28 cellular contexts compared by ENCODE assay signal in genomic region chr12:89476889-89477288, GRCh38. TPM values are rescaled to one million over a fixed set of nuclear protein-coding genes. Genes with fewer than 3 reads are reported as not detected.
DNase-seq lines count a peak whose midpoint lies in the region; ATAC-seq, FAIRE-seq and TF ChIP-seq lines count a peak whose summit lies in the region.
"Had no signal": no experiment of that assay in that cellular context is flagged by ENCODE, and none has a peak within 500 bp of the region (broad histone marks: within the 10 kb centered on the region; RNA-seq: fewer than 3 reads in every experiment).

No MANE protein-coding gene starts in this region.

- no peaks in the 10 kb centered on the region for H4K20me1 ChIP-seq in HepG2 (ENCODE audit: insufficient read depth, low read length)

- no peaks in the 10 kb centered on the region for H3K27me3 ChIP-seq in liver (ENCODE audit: control insufficient read depth in 4 of 4, insufficient read depth in 4 of 4, low read length in 3 of 4)
- no peaks in the 10 kb centered on the region for H3K27me3 ChIP-seq in HepG2 (ENCODE audit: control insufficient read depth in 1 of 2, insufficient read depth in 2 of 2, low read length in 2 of 2)
- no peaks in the 10 kb centered on the region for H3K27me3 ChIP-seq in right lobe of liver
- H3K27me3 ChIP-seq in heart left ventricle, result no peaks in the 10 kb centered on the region

- H3K27ac ChIP-seq in liver (ENCODE audit: low read depth in 1 of 2, low read length in 2 of 2), result no peak overlapping the region
- no peak overlapping the region for H3K27ac ChIP-seq in HepG2 (ENCODE audit: extremely low read length, insufficient read depth, low read length)
- H3K27ac ChIP-seq in right lobe of liver, result no peak overlapping the region
- H3K27ac ChIP-seq in heart left ventricle, result no peak overlapping the region
- no peak overlapping the region for H3K27ac ChIP-seq in caudate nucleus (ENCODE audit: low read depth, low read length)
- H3K27ac ChIP-seq: C4-2B, HL-60, RWPE1 had no signal

- BruUV-seq in HepG2 (replicated peaks; lab: Mats Ljungman, UMichigan), result no TSS peak

- H3K4me3 ChIP-seq in liver (ENCODE audit: low read depth in 1 of 3, low read length in 3 of 3) (no peak overlapping the region), HepG2 (replicated peaks in 1 of 3; ENCODE audit: insufficient read depth in 1 of 3, low read depth in 2 of 3, low read length in 3 of 3) (no peak overlapping the region), right lobe of liver (no peak overlapping the region), heart left ventricle (no peak overlapping the region)

- TF ChIP-seq POLR2A in HepG2 (IDR thresholded peaks at IDR 0.05; ENCODE audit: insufficient read depth in 1 of 2, low read depth in 2 of 2, low read length in 2 of 2), result no peak
- no peak for TF ChIP-seq POLR2A in right lobe of liver (IDR thresholded peaks at IDR 0.05)
- no peak for TF ChIP-seq POLR2A in heart left ventricle (IDR thresholded peaks at IDR 0.05)

- H3K36me3 ChIP-seq in liver (ENCODE audit: control insufficient read depth in 4 of 4, insufficient read depth in 3 of 4, low read depth in 1 of 4, low read length in 3 of 4) (no peaks in the 10 kb centered on the region), HepG2 (replicated peaks in 1 of 2; ENCODE audit: control insufficient read depth in 1 of 2, insufficient read depth in 2 of 2, low read length in 2 of 2) (no peaks in the 10 kb centered on the region), right lobe of liver (no peaks in the 10 kb centered on the region), heart left ventricle (no peaks in the 10 kb centered on the region)

- H3K27me3 Mint-ChIP-seq in activated T-helper 17 cell treated with anti-CD3 and anti-CD28 coated beads, Interleukin-2, amount 50 U/mL, for 72 hours, result no peaks in the 10 kb centered on the region
- H3K27me3 Mint-ChIP-seq: B cell had no signal

- no peak for FAIRE-seq in HepG2 (lab: Jason Lieb, UNC)
- FAIRE-seq: GM12891, GM19239 had no signal

- TF ChIP-seq CTCF in liver (IDR thresholded peaks at IDR 0.05; ENCODE audit: low read depth, low read length, missing input control), result no peak
- no peak for TF ChIP-seq CTCF in HepG2 (CRISPR knock-in tag; IDR thresholded peaks at IDR 0.05)
- no peak for TF ChIP-seq CTCF in right lobe of liver (IDR thresholded peaks at IDR 0.05)
- no peak for TF ChIP-seq CTCF in heart left ventricle (IDR thresholded peaks at IDR 0.05)

- H3K79me2 ChIP-seq in HepG2 (ENCODE audit: insufficient read depth, low read length), result no peaks in the 10 kb centered on the region

- DNase-seq in HepG2 (ENCODE audit: low spot score) (no peak), right lobe of liver (no peak), heart left ventricle (no peak), caudate nucleus (lab: John Stamatoyannopoulos, UW) (no peak)
- no peak for DNase-seq in stimulated activated effector memory CD8-positive, alpha-beta T cell treated with anti-CD3 and anti-CD28 coated beads, Interleukin-12 subunit alpha, Interleukin-12 subunit beta, amount 100 ng/mL, for 72 hours (ENCODE audit: low spot score in 2 of 2)
- DNase-seq in stimulated activated CD4-positive, alpha-beta T cell treated with anti-CD3 and anti-CD28 coated beads, Interleukin-4, amount 100 ng/mL, for 1 hour, result no peak
- DNase-seq: Calu3, DMS79 treated with DMSO at 0.1 percent for 48 hours, GF-D8, Karpas-422, NCI-H1092, NCI-H1417 treated with DMSO at 0.1 percent for 48 hours, NCI-H1694 treated with DMSO at 0.1 percent for 48 hours, NCI-H2081, NCI-H2227 treated with DMSO at 0.1 percent for 48 hours, NCI-H510A, NCI-H69, SHP77 had no signal

- in situ Hi-C loops in HepG2 (cut with HindIII; ENCODE audit: extremely low pct_ligation_motif_present, low pct_unique_long_range_greater_than_20kb), result no loop called here

- intact Hi-C loops in HepG2 (cut with micrococcal nuclease; ENCODE audit: unreplicated experiment) (no loop called here), right lobe of liver (cut with DNase I) (loop anchor here in 1 of 2 donors (10.0 kb wide), 1 partner anchor 48 kb away; the partner anchor contains the start of genes GALNT4 and POC1B), heart left ventricle (cut with DNase I) (loop anchor here in 1 of 10 donors (10.0 kb wide), 1 partner anchor 1038 kb away; no protein-coding TSS in a partner anchor)

- POLR2A ChIA-PET in HepG2 (lab: Yijun Ruan, JAX), result no interaction called here

- peak overlapping the region; percentile 57 for H3K4me3 Mint-ChIP-seq in activated T-helper 17 cell treated with anti-CD3 and anti-CD28 coated beads, Interleukin-2, amount 50 U/mL, for 72 hours
- peak overlapping the region; percentile 13 for H3K4me3 Mint-ChIP-seq in stimulated activated effector memory CD8-positive, alpha-beta T cell treated with anti-CD3 and anti-CD28 coated beads, Interleukin-12 subunit alpha, Interleukin-12 subunit beta, amount 100 ng/mL, for 72 hours
- H3K4me3 Mint-ChIP-seq: B cell had no signal

- H3K9ac ChIP-seq in liver (ENCODE audit: low read depth in 1 of 2, low read length in 2 of 2) (no peak overlapping the region), HepG2 (ENCODE audit: insufficient read depth, low read depth, low read length) (no peak overlapping the region)

- peaks cover 11% of the 10 kb centered on the region for H3K36me3 Mint-ChIP-seq in activated T-helper 17 cell treated with anti-CD3 and anti-CD28 coated beads, Interleukin-2, amount 50 U/mL, for 72 hours (ENCODE audit: low read depth)
- H3K36me3 Mint-ChIP-seq in stimulated activated effector memory CD8-positive, alpha-beta T cell treated with anti-CD3 and anti-CD28 coated beads, Interleukin-12 subunit alpha, Interleukin-12 subunit beta, amount 100 ng/mL, for 72 hours, result peaks cover 25% of the 10 kb centered on the region

- peaks cover 24% of the 10 kb centered on the region for H3K4me1 Mint-ChIP-seq in activated T-helper 17 cell treated with anti-CD3 and anti-CD28 coated beads, Interleukin-2, amount 50 U/mL, for 72 hours
- peaks cover 47% of the 10 kb centered on the region for H3K4me1 Mint-ChIP-seq in stimulated activated effector memory CD8-positive, alpha-beta T cell treated with anti-CD3 and anti-CD28 coated beads, Interleukin-12 subunit alpha, Interleukin-12 subunit beta, amount 100 ng/mL, for 72 hours

- H3K9me3 Mint-ChIP-seq in activated T-helper 17 cell treated with anti-CD3 and anti-CD28 coated beads, Interleukin-2, amount 50 U/mL, for 72 hours, result no peaks in the 10 kb centered on the region
- no peaks in the 10 kb centered on the region for H3K9me3 Mint-ChIP-seq in stimulated activated effector memory CD8-positive, alpha-beta T cell treated with anti-CD3 and anti-CD28 coated beads, Interleukin-12 subunit alpha, Interleukin-12 subunit beta, amount 100 ng/mL, for 72 hours

- H3K27ac Mint-ChIP-seq in activated T-helper 17 cell treated with anti-CD3 and anti-CD28 coated beads, Interleukin-2, amount 50 U/mL, for 72 hours, result no peak overlapping the region
- H3K27ac Mint-ChIP-seq in stimulated activated effector memory CD8-positive, alpha-beta T cell treated with anti-CD3 and anti-CD28 coated beads, Interleukin-12 subunit alpha, Interleukin-12 subunit beta, amount 100 ng/mL, for 72 hours, result peak overlapping the region; percentile 50
- H3K27ac Mint-ChIP-seq: B cell had no signal

- H3K4me2 ChIP-seq in HepG2 (ENCODE audit: low read depth, low read length), result no peak overlapping the region

- H3K9me3 ChIP-seq in liver (ENCODE audit: control insufficient read depth in 4 of 4, low read length in 3 of 4), result no peaks in the 10 kb centered on the region
- H3K9me3 ChIP-seq in HepG2 (ENCODE audit: low read length), result no peaks in the 10 kb centered on the region
- H3K9me3 ChIP-seq in right lobe of liver, result no peaks in the 10 kb centered on the region
- H3K9me3 ChIP-seq in heart left ventricle, result no peaks in the 10 kb centered on the region

- peaks cover 4 to 8% (median 5%) of the 10 kb centered on the region in 4 donors for H3K4me1 ChIP-seq in liver (ENCODE audit: control insufficient read depth in 4 of 4, insufficient read depth in 4 of 4, low read length in 3 of 4)
- H3K4me1 ChIP-seq in HepG2 (ENCODE audit: insufficient read depth, low read length), result no peaks in the 10 kb centered on the region
- H3K4me1 ChIP-seq in right lobe of liver, result peaks cover 0 to 13% (median 4%) of the 10 kb centered on the region in 4 donors
- H3K4me1 ChIP-seq in heart left ventricle, result peaks cover 0 to 17% (median 0%) of the 10 kb centered on the region in 12 donors

- TF ChIP-seq EP300 in HepG2 (IDR thresholded peaks at IDR 0.05; ENCODE audit: low read depth in 2 of 2, low read length in 2 of 2) (no peak), HepG2 (CRISPR knock-in tag; IDR thresholded peaks at IDR 0.05; ENCODE audit: borderline replicate concordance) (no peak)

- WGBS in liver, result 44% methylated on average over 3 of the region's 3 CpGs
- 99% methylated on average over 3 of the region's 3 CpGs for WGBS in HepG2 (ENCODE audit: low lambda C conversion rate)
- 30% methylated on average over 3 of the region's 3 CpGs for WGBS in right lobe of liver (ENCODE audit: insufficient coverage, low coverage, low lambda C conversion rate, missing lambda C conversion rate)
- 92 to 98% (median 95%) methylated on average over 3 of the region's 3 CpGs for WGBS in heart left ventricle, 4 donors

- CTCF ChIA-PET in HepG2 (lab: Yijun Ruan, JAX; ENCODE audit: low intra/inter-chr PET ratio, low total read pairs), result no interaction called here

- H2AFZ ChIP-seq in HepG2 (ENCODE audit: low read length), result no peak overlapping the region

- ATAC-seq in HepG2 (no peak), right lobe of liver (peak; percentile 30 to 68 (median 49)), heart left ventricle (no peak)
- ATAC-seq in activated T-helper 17 cell treated with anti-CD3 and anti-CD28 coated beads, Interleukin-2, amount 50 U/mL, for 72 hours (replicated peaks), result no peak
- ATAC-seq in stimulated activated effector memory CD8-positive, alpha-beta T cell treated with anti-CD3 and anti-CD28 coated beads, Interleukin-12 subunit alpha, Interleukin-12 subunit beta, amount 100 ng/mL, for 72 hours, result no peak
- ATAC-seq: HCT116, Panc1 had no signal

- TF ChIP-seq RAD21 in liver (IDR thresholded peaks at IDR 0.05) (no peak), HepG2 (CRISPR knock-in tag; IDR thresholded peaks at IDR 0.05) (no peak)

RNA-seq across cellular contexts. Expression of gene GALNT4, which starts 47.7 kb away (rescaled TPM):
- 10 to 100 TPM in 1 of 2 donors, 1 to 10 TPM in 1; 8.6 to 17.1 TPM for total RNA-seq in liver
- 1 to 10 TPM; 1.7 to 2.7 TPM for polyA plus RNA-seq in liver
- total RNA-seq in HepG2 (2016; rRNA removed; fragmentation: Illumina TruSeq; extraction: Trizol), result 5.2 and 6.8 TPM in 2 replicates
- 0.40 and 0.44 TPM in 2 replicates for total RNA-seq in HepG2 (2016; cell fraction: cytosol; rRNA removed; fragmentation: Illumina TruSeq; extraction: Trizol; ENCODE audit: low read depth)
- 5.0 and 7.1 TPM in 2 replicates for total RNA-seq in HepG2 (2016; cell fraction: insoluble cytoplasmic fraction; rRNA removed; fragmentation: Illumina TruSeq; extraction: Trizol)
- total RNA-seq in HepG2 (2016; cell fraction: membrane; rRNA removed; fragmentation: Illumina TruSeq; extraction: Trizol), result 1.5 and 2.0 TPM in 2 replicates
- total RNA-seq in HepG2 (2016; cell fraction: nucleus; rRNA removed; fragmentation: Illumina TruSeq; extraction: Trizol), result 9.2 TPM in 2 replicates
- polyA plus RNA-seq in HepG2 (2011; rRNA removed), result 3.8 and 4.9 TPM in 2 replicates
- polyA plus RNA-seq in HepG2 (2011; cell fraction: cytosol; rRNA removed), result 2.5 and 3.6 TPM in 2 replicates
- polyA plus RNA-seq in HepG2 (2011; cell fraction: nucleus; rRNA removed), result 1.4 and 2.0 TPM in 2 replicates
- 4.4 and 4.6 TPM in 2 replicates for polyA plus RNA-seq in HepG2 (2012)
- 0.11 TPM in 1 of 2 replicates, not detected in the other for polyA plus RNA-seq in HepG2 (2016; cell fraction: cytosol; fragmentation: Illumina TruSeq; extraction: Trizol; ENCODE audit: low read depth)
- 1.5 and 2.1 TPM in 2 replicates for polyA plus RNA-seq in HepG2 (2016; cell fraction: insoluble cytoplasmic fraction; fragmentation: Illumina TruSeq; extraction: Trizol; ENCODE audit: low read depth)
- 0.45 and 0.93 TPM in 2 replicates for polyA plus RNA-seq in HepG2 (2016; cell fraction: membrane; fragmentation: Illumina TruSeq; extraction: Trizol; ENCODE audit: low read depth)
- polyA plus RNA-seq in HepG2 (2016; cell fraction: nucleus; fragmentation: Illumina TruSeq; extraction: Trizol; ENCODE audit: insufficient read depth, low read depth), result 7.7 and 8.9 TPM in 2 replicates
- polyA minus RNA-seq in HepG2 (2011; rRNA and poly(A)+ RNA removed; ENCODE audit: low replicate concordance), result 0.37 and 2.5 TPM in 2 replicates
- 6.9 and 8.2 TPM in 2 replicates for polyA minus RNA-seq in HepG2 (2011; cell fraction: cytosol; rRNA and poly(A)+ RNA removed)
- polyA minus RNA-seq in HepG2 (2011; cell fraction: nucleus; rRNA and poly(A)+ RNA removed), result 8.8 TPM in 2 replicates
- 10 to 100 TPM; 15.1 to 16.7 TPM for total RNA-seq in activated T-helper 17 cell treated with anti-CD3 and anti-CD28 coated beads, Interleukin-2, amount 50 U/mL, for 72 hours
- 1 to 10 TPM; 2.5 to 6.2 (median 4.1) TPM for total RNA-seq in right lobe of liver
- total RNA-seq in heart left ventricle, result 1 to 10 TPM; 1.9 to 5.4 (median 2.5) TPM
- polyA plus RNA-seq in heart left ventricle, result 1 to 10 TPM; 1.4 to 1.6 TPM

RNA-seq across cellular contexts. Expression of gene POC1B, which starts 49.0 kb away (rescaled TPM):
- total RNA-seq in liver (10 to 100 TPM in 1 of 2 donors, 1 to 10 TPM in 1; 10.0 to 28.2 TPM), HepG2 (2016; rRNA removed; fragmentation: Illumina TruSeq; extraction: Trizol) (11.0 and 15.1 TPM in 2 replicates), right lobe of liver (10 to 100 TPM in 1 of 6 experiments, 1 to 10 TPM in 5; 5.3 to 14.5 (median 6.9) TPM), heart left ventricle (10 to 100 TPM in 1 of 9 donors, 1 to 10 TPM in 8; 6.8 to 12.4 (median 8.7) TPM)
- polyA plus RNA-seq in liver (1 to 10 TPM; 5.0 to 5.2 TPM), HepG2 (2011; rRNA removed) (6.7 and 9.3 TPM in 2 replicates), heart left ventricle (1 to 10 TPM; 3.3 to 6.7 TPM)
- 15.0 and 17.8 TPM in 2 replicates for total RNA-seq in HepG2 (2016; cell fraction: cytosol; rRNA removed; fragmentation: Illumina TruSeq; extraction: Trizol; ENCODE audit: low read depth)
- total RNA-seq in HepG2 (2016; cell fraction: insoluble cytoplasmic fraction; rRNA removed; fragmentation: Illumina TruSeq; extraction: Trizol), result 12.2 and 14.9 TPM in 2 replicates
- 10.9 and 13.1 TPM in 2 replicates for total RNA-seq in HepG2 (2016; cell fraction: membrane; rRNA removed; fragmentation: Illumina TruSeq; extraction: Trizol)
- 13.4 and 14.0 TPM in 2 replicates for total RNA-seq in HepG2 (2016; cell fraction: nucleus; rRNA removed; fragmentation: Illumina TruSeq; extraction: Trizol)
- 5.0 and 6.4 TPM in 2 replicates for polyA plus RNA-seq in HepG2 (2011; cell fraction: cytosol; rRNA removed)
- polyA plus RNA-seq in HepG2 (2011; cell fraction: nucleus; rRNA removed), result 4.1 and 5.2 TPM in 2 replicates
- 8.6 and 8.9 TPM in 2 replicates for polyA plus RNA-seq in HepG2 (2012)
- polyA plus RNA-seq in HepG2 (2016; cell fraction: cytosol; fragmentation: Illumina TruSeq; extraction: Trizol; ENCODE audit: low read depth), result 3.2 TPM in 2 replicates
- polyA plus RNA-seq in HepG2 (2016; cell fraction: insoluble cytoplasmic fraction; fragmentation: Illumina TruSeq; extraction: Trizol; ENCODE audit: low read depth), result 16.2 and 19.6 TPM in 2 replicates
- polyA plus RNA-seq in HepG2 (2016; cell fraction: membrane; fragmentation: Illumina TruSeq; extraction: Trizol; ENCODE audit: low read depth), result 8.7 and 9.2 TPM in 2 replicates
- 10.3 and 10.9 TPM in 2 replicates for polyA plus RNA-seq in HepG2 (2016; cell fraction: nucleus; fragmentation: Illumina TruSeq; extraction: Trizol; ENCODE audit: insufficient read depth, low read depth)
- 11.2 and 11.6 TPM in 2 replicates for polyA minus RNA-seq in HepG2 (2011; rRNA and poly(A)+ RNA removed; ENCODE audit: low replicate concordance)
- polyA minus RNA-seq in HepG2 (2011; cell fraction: cytosol; rRNA and poly(A)+ RNA removed), result 9.3 and 11.3 TPM in 2 replicates
- polyA minus RNA-seq in HepG2 (2011; cell fraction: nucleus; rRNA and poly(A)+ RNA removed), result 37.2 and 39.2 TPM in 2 replicates
- 10 to 100 TPM; 47.5 to 54.3 TPM for total RNA-seq in activated T-helper 17 cell treated with anti-CD3 and anti-CD28 coated beads, Interleukin-2, amount 50 U/mL, for 72 hours

Comparison
In these comparisons a context has a peak if more than half of its experiments do, and no peak if none do; other contexts are left out.
1. ATAC-seq: peak in right lobe of liver (4 of 4); none in HepG2 (single experiment), activated T-helper 17 cell treated with anti-CD3 and anti-CD28 coated beads, Interleukin-2, amount 50 U/mL, for 72 hours (single experiment), stimulated activated effector memory CD8-positive, alpha-beta T cell treated with anti-CD3 and anti-CD28 coated beads, Interleukin-12 subunit alpha, Interleukin-12 subunit beta, amount 100 ng/mL, for 72 hours (single experiment) and heart left ventricle (0 of 4).